Comparison of ENCODE assay signal across 8 cellular contexts in genomic region chr1:179293340-179294327, GRCh38. TPM values are rescaled to one million over a fixed set of nuclear protein-coding genes. Genes with fewer than 3 reads are reported as not detected.
DNase-seq lines count a peak whose midpoint lies in the region; ATAC-seq, FAIRE-seq and TF ChIP-seq lines count a peak whose summit lies in the region.

SOAT1 (plus strand) TSS chr1:179293797; CDS start chr1:179302685, 8,888 bp downstream.

- peak within 1 kb of the TSS; percentile 98 for H3K4me3 Mint-ChIP-seq in T-helper 1 cell treated with Interleukin-12 subunit alpha and Interleukin-12 subunit beta and Interleukin-4 antibody, amounts not matched to agents 30 μg/mL and 1 μg/mL, for 36 hours

- peaks cover 6% of the 10 kb centered on the region for H3K36me3 Mint-ChIP-seq in T-helper 1 cell treated with Interleukin-12 subunit alpha and Interleukin-12 subunit beta and Interleukin-4 antibody, amounts not matched to agents 30 μg/mL and 1 μg/mL, for 36 hours (ENCODE audit: low read depth)

- H3K9me3 ChIP-seq in left ventricle myocardium inferior (replicated peaks) = no peaks in the 10 kb centered on the region
- no peaks in the 10 kb centered on the region for H3K9me3 ChIP-seq in uterus

- H3K4me1 ChIP-seq in left ventricle myocardium inferior (peaks cover 24% of the 10 kb centered on the region), uterus (peaks cover 0 to 11% of the 10 kb centered on the region in 2 donors)

- peaks cover 26% of the 10 kb centered on the region for H3K4me1 Mint-ChIP-seq in T-helper 1 cell treated with Interleukin-12 subunit alpha and Interleukin-12 subunit beta and Interleukin-4 antibody, amounts not matched to agents 30 μg/mL and 1 μg/mL, for 36 hours (ENCODE audit: low read depth)

- DNase-seq in GM12891 (ENCODE audit: insufficient read length, low spot score) (peak; percentile 87), NCI-H1436 (lab: John Stamatoyannopoulos, UW) (peak; percentile 88), amniotic stem cell (lab: John Stamatoyannopoulos, UW) (peak; percentile 55), left ventricle myocardium inferior (peak; percentile 96), pulmonary artery endothelial cell (ENCODE audit: low read depth, low spot score) (peak; percentile 41), uterus (peak; percentile 90 to 94)

- 0 out of 2 replicates have a peak, but pooled peaks have one; percentile 53 for TF ChIP-seq POLR2A in GM12891 (IDR thresholded peaks at IDR 0.05; ENCODE audit: low read depth, low read length)
- peak; percentile 67 to 77 for TF ChIP-seq POLR2A in uterus (IDR thresholded peaks at IDR 0.05)

- no peaks in the 10 kb centered on the region for H3K27me3 Mint-ChIP-seq in T-helper 1 cell treated with Interleukin-12 subunit alpha and Interleukin-12 subunit beta and Interleukin-4 antibody, amounts not matched to agents 30 μg/mL and 1 μg/mL, for 36 hours (ENCODE audit: low read depth)

- intact Hi-C loops in left ventricle myocardium inferior (cut with micrococcal nuclease) (no loop called here), uterus (cut with DNase I; ENCODE audit: low total_unique reads) (no loop called here)

- H3K27ac ChIP-seq in left ventricle myocardium inferior (replicated peaks) (peak within 1 kb of the TSS; percentile 92), uterus (peak within 1 kb of the TSS; percentile 94)

- ATAC-seq in HG02763 (IDR thresholded peaks at IDR 0.05; ENCODE audit: unreplicated experiment) = peak; percentile 97

- H3K36me3 ChIP-seq in left ventricle myocardium inferior (no peaks in the 10 kb centered on the region), uterus (no peaks in the 10 kb centered on the region)

- H3K9me3 Mint-ChIP-seq in T-helper 1 cell treated with Interleukin-12 subunit alpha and Interleukin-12 subunit beta and Interleukin-4 antibody, amounts not matched to agents 30 μg/mL and 1 μg/mL, for 36 hours = no peaks in the 10 kb centered on the region

- no peak for TF ChIP-seq CTCF in left ventricle myocardium inferior (IDR thresholded peaks at IDR 0.05; ENCODE audit: borderline replicate concordance)
- TF ChIP-seq CTCF in uterus (IDR thresholded peaks at IDR 0.05) = peak in 2 of 4 experiments; percentile 5 to 25

- H3K27me3 ChIP-seq in left ventricle myocardium inferior (ENCODE audit: low read depth) = no peaks in the 10 kb centered on the region
- H3K27me3 ChIP-seq in uterus = no peaks in the 10 kb centered on the region

- FAIRE-seq in GM12891 (lab: Jason Lieb, UNC) = peak; percentile 77

- H3K4me3 ChIP-seq in left ventricle myocardium inferior = peak within 1 kb of the TSS; percentile 83
- H3K4me3 ChIP-seq in uterus = peak within 1 kb of the TSS; percentile 76 to 87

- peak within 1 kb of the TSS; percentile 95 for H3K27ac Mint-ChIP-seq in T-helper 1 cell treated with Interleukin-12 subunit alpha and Interleukin-12 subunit beta and Interleukin-4 antibody, amounts not matched to agents 30 μg/mL and 1 μg/mL, for 36 hours

TF ChIP-seq in GM12891, 5 proteins besides CTCF, POLR2A, EP300 and RAD21:
- no peak for TF ChIP-seq POU2F2 (IDR thresholded peaks at IDR 0.05; ENCODE audit: low read depth, low read length)
- no peak for TF ChIP-seq PAX5 (IDR thresholded peaks at IDR 0.05; ENCODE audit: insufficient read depth, low read length, severe bottlenecking)
- no peak for TF ChIP-seq TAF1 (IDR thresholded peaks at IDR 0.05; ENCODE audit: low read depth, low read length)
- TF ChIP-seq SPI1 (IDR thresholded peaks at IDR 0.05; ENCODE audit: low read depth, low read length) = no peak
- peak; percentile 28; the same call in 1 of the 2 replicates for TF ChIP-seq POLR2AphosphoS5 (IDR thresholded peaks at IDR 0.05; ENCODE audit: low read depth, low read length)

RNA-seq across cellular contexts. Expression of gene SOAT1, which starts in this region (rescaled TPM):
- 7.6 TPM for polyA plus RNA-seq in GM12891 (2012; ENCODE audit: low read depth, missing spikeins)
- total RNA-seq in left ventricle myocardium inferior = 9.8 TPM
- 15.2 and 33.3 TPM in 2 replicates for total RNA-seq in pulmonary artery endothelial cell
- total RNA-seq in uterus = 10 to 100 TPM in 2 of 4 donors, 1 to 10 TPM in 2; 4.9 to 34.6 (median 18.4) TPM

Comparison
In these comparisons a context has a peak if more than half of its experiments do, and no peak if none do; other contexts are left out.
1. Peak in every context shown above with its lines: DNase-seq, ATAC-seq, H3K4me3 ChIP-seq and H3K27ac ChIP-seq.
2. DNase-seq: peak in every context shown above with its lines; median percentile 96 in left ventricle myocardium inferior; 92 in uterus; 88 in NCI-H1436; 87 in GM12891; 55 in amniotic stem cell; 41 in pulmonary artery endothelial cell.